Comparison of ENCODE assay signal across 1 cellular context in the genomic region with DNA sequence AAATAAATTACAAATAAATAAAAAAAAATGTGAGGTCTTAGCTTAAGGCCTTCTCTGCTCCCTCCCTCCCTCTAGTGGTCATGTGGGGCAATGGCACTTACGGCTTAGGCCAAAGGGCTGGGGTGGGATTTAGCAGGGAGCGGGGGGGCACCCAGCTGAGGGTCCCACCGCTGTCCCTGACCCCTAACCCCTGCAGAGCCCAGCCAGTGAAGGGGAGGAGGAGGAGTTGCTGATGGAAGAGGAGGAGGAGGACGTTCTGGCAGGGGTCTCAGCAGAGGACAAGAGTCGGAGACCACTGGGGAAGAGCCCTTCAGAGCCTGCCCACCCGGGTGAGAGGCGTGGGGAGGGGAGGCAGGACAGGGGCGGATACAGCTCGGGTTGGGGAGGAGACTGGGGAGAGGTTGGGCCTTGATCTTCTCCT.
TF ChIP-seq lines count a peak whose summit lies in the region.

No MANE protein-coding gene starts in this region.

TF ChIP-seq in K562, 482 proteins besides CTCF, POLR2A, EP300 and RAD21:
- TF ChIP-seq KLF10 (CRISPR knock-in tag; IDR thresholded peaks at IDR 0.05) (no peak), MCM7 (IDR thresholded peaks at IDR 0.05) (no peak), PYGO2 (tag; IDR thresholded peaks at IDR 0.05) (no peak), ZBTB7A (IDR thresholded peaks at IDR 0.05; ENCODE audit: borderline replicate concordance, control insufficient read depth, low read depth, low read length) (peak; percentile 92), CC2D1A (IDR thresholded peaks at IDR 0.05) (peak; percentile 64), HIVEP1 (CRISPR knock-in tag; IDR thresholded peaks at IDR 0.05) (no peak), SNIP1 (IDR thresholded peaks at IDR 0.05; ENCODE audit: low read depth) (no peak), NFIC (IDR thresholded peaks at IDR 0.05) (no peak), ZNF384 (IDR thresholded peaks at IDR 0.05; ENCODE audit: low read depth, low read length) (peak; percentile 85), SMC3 (conservative IDR thresholded peaks at IDR 0.05; ENCODE audit: insufficient read depth, low read depth, low read length) (peak; percentile 68), JUND (IDR thresholded peaks at IDR 0.05; ENCODE audit: borderline replicate concordance, low read depth, low read length) (0 out of 2 replicates have a peak, but pooled peaks have one; percentile 16), JUND (tag; IDR thresholded peaks at IDR 0.05; ENCODE audit: borderline replicate concordance, low read depth, low read length) (no peak), XRCC3 (IDR thresholded peaks at IDR 0.05) (no peak), NR2F6 (CRISPR knock-in tag; IDR thresholded peaks at IDR 0.05) (no peak), HDGF (IDR thresholded peaks at IDR 0.05) (0 out of 2 replicates have a peak, but pooled peaks have one; percentile 40), RBM22 (IDR thresholded peaks at IDR 0.05; ENCODE audit: low read depth, low read length, poor library complexity, severe bottlenecking) (no peak), XRCC5 (IDR thresholded peaks at IDR 0.05; ENCODE audit: low read depth, low read length) (peak; percentile 30; the same call in 1 of the 2 replicates)
- TF ChIP-seq, protein P1, sequence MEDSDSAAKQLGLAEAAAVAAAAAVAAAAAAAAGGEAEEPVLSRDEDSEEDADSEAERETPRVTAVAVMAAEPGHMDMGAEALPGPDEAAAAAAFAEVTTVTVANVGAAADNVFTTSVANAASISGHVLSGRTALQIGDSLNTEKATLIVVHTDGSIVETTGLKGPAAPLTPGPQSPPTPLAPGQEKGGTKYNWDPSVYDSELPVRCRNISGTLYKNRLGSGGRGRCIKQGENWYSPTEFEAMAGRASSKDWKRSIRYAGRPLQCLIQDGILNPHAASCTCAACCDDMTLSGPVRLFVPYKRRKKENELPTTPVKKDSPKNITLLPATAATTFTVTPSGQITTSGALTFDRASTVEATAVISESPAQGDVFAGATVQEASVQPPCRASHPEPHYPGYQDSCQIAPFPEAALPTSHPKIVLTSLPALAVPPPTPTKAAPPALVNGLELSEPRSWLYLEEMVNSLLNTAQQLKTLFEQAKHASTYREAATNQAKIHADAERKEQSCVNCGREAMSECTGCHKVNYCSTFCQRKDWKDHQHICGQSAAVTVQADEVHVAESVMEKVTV (CRISPR knock-in tag; IDR thresholded peaks at IDR 0.05), result peak; percentile 56
- TF ChIP-seq, protein P2, sequence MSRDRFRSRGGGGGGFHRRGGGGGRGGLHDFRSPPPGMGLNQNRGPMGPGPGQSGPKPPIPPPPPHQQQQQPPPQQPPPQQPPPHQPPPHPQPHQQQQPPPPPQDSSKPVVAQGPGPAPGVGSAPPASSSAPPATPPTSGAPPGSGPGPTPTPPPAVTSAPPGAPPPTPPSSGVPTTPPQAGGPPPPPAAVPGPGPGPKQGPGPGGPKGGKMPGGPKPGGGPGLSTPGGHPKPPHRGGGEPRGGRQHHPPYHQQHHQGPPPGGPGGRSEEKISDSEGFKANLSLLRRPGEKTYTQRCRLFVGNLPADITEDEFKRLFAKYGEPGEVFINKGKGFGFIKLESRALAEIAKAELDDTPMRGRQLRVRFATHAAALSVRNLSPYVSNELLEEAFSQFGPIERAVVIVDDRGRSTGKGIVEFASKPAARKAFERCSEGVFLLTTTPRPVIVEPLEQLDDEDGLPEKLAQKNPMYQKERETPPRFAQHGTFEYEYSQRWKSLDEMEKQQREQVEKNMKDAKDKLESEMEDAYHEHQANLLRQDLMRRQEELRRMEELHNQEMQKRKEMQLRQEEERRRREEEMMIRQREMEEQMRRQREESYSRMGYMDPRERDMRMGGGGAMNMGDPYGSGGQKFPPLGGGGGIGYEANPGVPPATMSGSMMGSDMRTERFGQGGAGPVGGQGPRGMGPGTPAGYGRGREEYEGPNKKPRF (IDR thresholded peaks at IDR 0.05; ENCODE audit: low read depth, low read length), result no peak
- TF ChIP-seq, protein P3, sequence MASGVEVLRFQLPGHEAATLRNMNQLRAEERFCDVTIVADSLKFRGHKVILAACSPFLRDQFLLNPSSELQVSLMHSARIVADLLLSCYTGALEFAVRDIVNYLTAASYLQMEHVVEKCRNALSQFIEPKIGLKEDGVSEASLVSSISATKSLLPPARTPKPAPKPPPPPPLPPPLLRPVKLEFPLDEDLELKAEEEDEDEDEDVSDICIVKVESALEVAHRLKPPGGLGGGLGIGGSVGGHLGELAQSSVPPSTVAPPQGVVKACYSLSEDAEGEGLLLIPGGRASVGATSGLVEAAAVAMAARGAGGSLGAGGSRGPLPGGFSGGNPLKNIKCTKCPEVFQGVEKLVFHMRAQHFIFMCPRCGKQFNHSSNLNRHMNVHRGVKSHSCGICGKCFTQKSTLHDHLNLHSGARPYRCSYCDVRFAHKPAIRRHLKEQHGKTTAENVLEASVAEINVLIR (CRISPR knock-in tag; IDR thresholded peaks at IDR 0.05), result no peak
- TF ChIP-seq, protein P4, sequence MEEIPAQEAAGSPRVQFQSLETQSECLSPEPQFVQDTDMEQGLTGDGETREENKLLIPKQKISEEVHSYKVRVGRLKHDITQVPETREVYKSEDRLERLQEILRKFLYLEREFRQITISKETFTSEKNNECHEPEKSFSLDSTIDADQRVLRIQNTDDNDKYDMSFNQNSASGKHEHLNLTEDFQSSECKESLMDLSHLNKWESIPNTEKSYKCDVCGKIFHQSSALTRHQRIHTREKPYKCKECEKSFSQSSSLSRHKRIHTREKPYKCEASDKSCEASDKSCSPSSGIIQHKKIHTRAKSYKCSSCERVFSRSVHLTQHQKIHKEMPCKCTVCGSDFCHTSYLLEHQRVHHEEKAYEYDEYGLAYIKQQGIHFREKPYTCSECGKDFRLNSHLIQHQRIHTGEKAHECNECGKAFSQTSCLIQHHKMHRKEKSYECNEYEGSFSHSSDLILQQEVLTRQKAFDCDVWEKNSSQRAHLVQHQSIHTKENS (CRISPR knock-in tag; IDR thresholded peaks at IDR 0.05), result no peak
- TF ChIP-seq, protein P5, sequence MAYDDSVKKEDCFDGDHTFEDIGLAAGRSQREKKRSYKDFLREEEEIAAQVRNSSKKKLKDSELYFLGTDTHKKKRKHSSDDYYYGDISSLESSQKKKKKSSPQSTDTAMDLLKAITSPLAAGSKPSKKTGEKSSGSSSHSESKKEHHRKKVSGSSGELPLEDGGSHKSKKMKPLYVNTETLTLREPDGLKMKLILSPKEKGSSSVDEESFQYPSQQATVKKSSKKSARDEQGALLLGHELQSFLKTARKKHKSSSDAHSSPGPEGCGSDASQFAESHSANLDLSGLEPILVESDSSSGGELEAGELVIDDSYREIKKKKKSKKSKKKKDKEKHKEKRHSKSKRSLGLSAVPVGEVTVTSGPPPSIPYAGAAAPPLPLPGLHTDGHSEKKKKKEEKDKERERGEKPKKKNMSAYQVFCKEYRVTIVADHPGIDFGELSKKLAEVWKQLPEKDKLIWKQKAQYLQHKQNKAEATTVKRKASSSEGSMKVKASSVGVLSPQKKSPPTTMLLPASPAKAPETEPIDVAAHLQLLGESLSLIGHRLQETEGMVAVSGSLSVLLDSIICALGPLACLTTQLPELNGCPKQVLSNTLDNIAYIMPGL (CRISPR knock-in tag; IDR thresholded peaks at IDR 0.05), result no peak
- TF ChIP-seq, protein P6, sequence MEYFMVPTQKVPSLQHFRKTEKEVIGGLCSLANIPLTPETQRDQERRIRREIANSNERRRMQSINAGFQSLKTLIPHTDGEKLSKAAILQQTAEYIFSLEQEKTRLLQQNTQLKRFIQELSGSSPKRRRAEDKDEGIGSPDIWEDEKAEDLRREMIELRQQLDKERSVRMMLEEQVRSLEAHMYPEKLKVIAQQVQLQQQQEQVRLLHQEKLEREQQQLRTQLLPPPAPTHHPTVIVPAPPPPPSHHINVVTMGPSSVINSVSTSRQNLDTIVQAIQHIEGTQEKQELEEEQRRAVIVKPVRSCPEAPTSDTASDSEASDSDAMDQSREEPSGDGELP (CRISPR knock-in tag; IDR thresholded peaks at IDR 0.05; ENCODE audit: borderline replicate concordance), result peak; percentile 23; the same call in 1 of the 2 replicates
- TF ChIP-seq, protein P7, sequence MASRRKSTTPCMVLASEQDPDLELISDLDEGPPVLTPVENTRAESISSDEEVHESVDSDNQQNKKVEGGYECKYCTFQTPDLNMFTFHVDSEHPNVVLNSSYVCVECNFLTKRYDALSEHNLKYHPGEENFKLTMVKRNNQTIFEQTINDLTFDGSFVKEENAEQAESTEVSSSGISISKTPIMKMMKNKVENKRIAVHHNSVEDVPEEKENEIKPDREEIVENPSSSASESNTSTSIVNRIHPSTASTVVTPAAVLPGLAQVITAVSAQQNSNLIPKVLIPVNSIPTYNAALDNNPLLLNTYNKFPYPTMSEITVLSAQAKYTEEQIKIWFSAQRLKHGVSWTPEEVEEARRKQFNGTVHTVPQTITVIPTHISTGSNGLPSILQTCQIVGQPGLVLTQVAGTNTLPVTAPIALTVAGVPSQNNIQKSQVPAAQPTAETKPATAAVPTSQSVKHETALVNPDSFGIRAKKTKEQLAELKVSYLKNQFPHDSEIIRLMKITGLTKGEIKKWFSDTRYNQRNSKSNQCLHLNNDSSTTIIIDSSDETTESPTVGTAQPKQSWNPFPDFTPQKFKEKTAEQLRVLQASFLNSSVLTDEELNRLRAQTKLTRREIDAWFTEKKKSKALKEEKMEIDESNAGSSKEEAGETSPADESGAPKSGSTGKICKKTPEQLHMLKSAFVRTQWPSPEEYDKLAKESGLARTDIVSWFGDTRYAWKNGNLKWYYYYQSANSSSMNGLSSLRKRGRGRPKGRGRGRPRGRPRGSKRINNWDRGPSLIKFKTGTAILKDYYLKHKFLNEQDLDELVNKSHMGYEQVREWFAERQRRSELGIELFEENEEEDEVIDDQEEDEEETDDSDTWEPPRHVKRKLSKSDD (conservative IDR thresholded peaks at IDR 0.05; ENCODE audit: low read length), result no peak
- TF ChIP-seq, protein P8, sequence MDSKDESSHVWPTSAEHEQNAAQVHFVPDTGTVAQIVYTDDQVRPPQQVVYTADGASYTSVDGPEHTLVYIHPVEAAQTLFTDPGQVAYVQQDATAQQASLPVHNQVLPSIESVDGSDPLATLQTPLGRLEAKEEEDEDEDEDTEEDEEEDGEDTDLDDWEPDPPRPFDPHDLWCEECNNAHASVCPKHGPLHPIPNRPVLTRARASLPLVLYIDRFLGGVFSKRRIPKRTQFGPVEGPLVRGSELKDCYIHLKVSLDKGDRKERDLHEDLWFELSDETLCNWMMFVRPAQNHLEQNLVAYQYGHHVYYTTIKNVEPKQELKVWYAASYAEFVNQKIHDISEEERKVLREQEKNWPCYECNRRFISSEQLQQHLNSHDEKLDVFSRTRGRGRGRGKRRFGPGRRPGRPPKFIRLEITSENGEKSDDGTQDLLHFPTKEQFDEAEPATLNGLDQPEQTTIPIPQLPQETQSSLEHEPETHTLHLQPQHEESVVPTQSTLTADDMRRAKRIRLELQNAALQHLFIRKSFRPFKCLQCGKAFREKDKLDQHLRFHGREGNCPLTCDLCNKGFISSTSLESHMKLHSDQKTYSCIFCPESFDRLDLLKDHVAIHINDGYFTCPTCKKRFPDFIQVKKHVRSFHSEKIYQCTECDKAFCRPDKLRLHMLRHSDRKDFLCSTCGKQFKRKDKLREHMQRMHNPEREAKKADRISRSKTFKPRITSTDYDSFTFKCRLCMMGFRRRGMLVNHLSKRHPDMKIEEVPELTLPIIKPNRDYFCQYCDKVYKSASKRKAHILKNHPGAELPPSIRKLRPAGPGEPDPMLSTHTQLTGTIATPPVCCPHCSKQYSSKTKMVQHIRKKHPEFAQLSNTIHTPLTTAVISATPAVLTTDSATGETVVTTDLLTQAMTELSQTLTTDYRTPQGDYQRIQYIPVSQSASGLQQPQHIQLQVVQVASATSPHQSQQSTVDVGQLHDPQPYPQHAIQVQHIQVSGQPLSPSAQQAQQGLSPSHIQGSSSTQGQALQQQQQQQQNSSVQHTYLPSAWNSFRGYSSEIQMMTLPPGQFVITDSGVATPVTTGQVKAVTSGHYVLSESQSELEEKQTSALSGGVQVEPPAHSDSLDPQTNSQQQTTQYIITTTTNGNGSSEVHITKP (IDR thresholded peaks at IDR 0.05; ENCODE audit: partially characterized antibody), result no peak
- TF ChIP-seq, protein P9, sequence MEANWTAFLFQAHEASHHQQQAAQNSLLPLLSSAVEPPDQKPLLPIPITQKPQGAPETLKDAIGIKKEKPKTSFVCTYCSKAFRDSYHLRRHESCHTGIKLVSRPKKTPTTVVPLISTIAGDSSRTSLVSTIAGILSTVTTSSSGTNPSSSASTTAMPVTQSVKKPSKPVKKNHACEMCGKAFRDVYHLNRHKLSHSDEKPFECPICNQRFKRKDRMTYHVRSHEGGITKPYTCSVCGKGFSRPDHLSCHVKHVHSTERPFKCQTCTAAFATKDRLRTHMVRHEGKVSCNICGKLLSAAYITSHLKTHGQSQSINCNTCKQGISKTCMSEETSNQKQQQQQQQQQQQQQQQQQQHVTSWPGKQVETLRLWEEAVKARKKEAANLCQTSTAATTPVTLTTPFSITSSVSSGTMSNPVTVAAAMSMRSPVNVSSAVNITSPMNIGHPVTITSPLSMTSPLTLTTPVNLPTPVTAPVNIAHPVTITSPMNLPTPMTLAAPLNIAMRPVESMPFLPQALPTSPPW (CRISPR knock-in tag; IDR thresholded peaks at IDR 0.05), result peak; percentile 79
- TF ChIP-seq, protein P10, sequence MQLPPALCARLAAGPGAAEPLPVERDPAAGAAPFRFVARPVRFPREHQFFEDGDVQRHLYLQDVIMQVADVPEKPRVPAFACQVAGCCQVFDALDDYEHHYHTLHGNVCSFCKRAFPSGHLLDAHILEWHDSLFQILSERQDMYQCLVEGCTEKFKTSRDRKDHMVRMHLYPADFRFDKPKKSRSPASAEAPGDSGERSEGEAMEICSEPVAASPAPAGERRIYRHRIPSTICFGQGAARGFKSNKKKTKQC (CRISPR knock-in tag; IDR thresholded peaks at IDR 0.05), result no peak
- TF ChIP-seq, protein P11, sequence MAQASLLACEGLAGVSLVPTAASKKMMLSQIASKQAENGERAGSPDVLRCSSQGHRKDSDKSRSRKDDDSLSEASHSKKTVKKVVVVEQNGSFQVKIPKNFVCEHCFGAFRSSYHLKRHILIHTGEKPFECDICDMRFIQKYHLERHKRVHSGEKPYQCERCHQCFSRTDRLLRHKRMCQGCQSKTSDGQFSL (CRISPR knock-in tag; IDR thresholded peaks at IDR 0.05), result peak; percentile 74
- TF ChIP-seq, protein P11 (tag; IDR thresholded peaks at IDR 0.05), result 0 out of 4 replicates have a peak, but pooled peaks of 1 of the 2 experiments have one; percentile 32
- TF ChIP-seq, protein P12, sequence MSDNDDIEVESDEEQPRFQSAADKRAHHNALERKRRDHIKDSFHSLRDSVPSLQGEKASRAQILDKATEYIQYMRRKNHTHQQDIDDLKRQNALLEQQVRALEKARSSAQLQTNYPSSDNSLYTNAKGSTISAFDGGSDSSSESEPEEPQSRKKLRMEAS (CRISPR knock-in tag; IDR thresholded peaks at IDR 0.05), result no peak
